In the genomic region with DNA sequence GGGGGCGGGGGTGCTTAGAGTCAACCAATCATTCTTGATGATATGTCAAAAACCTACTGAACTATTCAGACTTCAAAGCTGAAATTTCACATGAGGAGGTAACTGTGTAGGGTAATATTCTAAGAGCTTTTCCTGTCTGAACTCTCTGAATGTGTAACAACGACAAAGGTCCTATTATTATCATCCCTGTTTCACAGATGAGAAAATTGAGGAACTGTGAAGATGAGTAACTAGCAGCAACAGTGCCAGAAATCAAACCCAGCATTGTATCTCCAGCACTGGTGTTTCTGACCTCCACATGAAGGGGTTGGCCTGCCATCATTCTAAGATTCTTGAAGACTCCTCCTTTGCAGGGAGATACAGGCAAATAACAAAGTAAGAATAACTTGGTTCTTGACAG, we compare ENCODE assay signal across 28 cellular contexts.
DNase-seq lines count a peak whose midpoint lies in the region; ATAC-seq and TF ChIP-seq lines count a peak whose summit lies in the region.
"Had no signal": no experiment of that assay in that cellular context is flagged by ENCODE, and none has a peak within 500 bp of the region (broad histone marks: within the 10 kb centered on the region; RNA-seq: fewer than 3 reads in every experiment).

No MANE protein-coding gene starts in this region.

- H3K27ac Mint-ChIP-seq in activated T-helper 2 cell treated with anti-CD3 and anti-CD28 coated beads, Interferon-gamma antibody, Interleukin-2, Interleukin-4, amounts not matched to agents 10 μg/mL and 5 μg/mL and 100 μg/mL, durations not matched to agents 14 hours and 24 hours and 36 hours: no peak overlapping the region
- H3K27ac Mint-ChIP-seq: activated naive CD8-positive, alpha-beta T cell treated with anti-CD3 and anti-CD28 coated beads, Interleukin-2, amount 50 U/mL, for 24 hours; progenitor cell of endocrine pancreas had no signal

- peak; percentile 18 for DNase-seq in GM10266 (ENCODE audit: extremely low spot score)
- no peak for DNase-seq in NCI-H2227 treated with DMSO at 0.1 percent for 48 hours (lab: John Stamatoyannopoulos, UW)
- DNase-seq in activated T-helper 2 cell treated with anti-CD3 and anti-CD28 coated beads, Interferon-gamma antibody, Interleukin-2, Interleukin-4, amounts not matched to agents 10 μg/mL and 5 μg/mL and 100 μg/mL, durations not matched to agents 14 hours and 24 hours and 36 hours (ENCODE audit: low spot score): no peak
- DNase-seq in NCI-H1105 treated with DMSO at 0.1 percent for 48 hours (lab: John Stamatoyannopoulos, UW): no peak
- DNase-seq in NCI-H446 treated with DMSO at 0.1 percent for 48 hours (lab: John Stamatoyannopoulos, UW): no peak
- DNase-seq: activated CD4-positive, alpha-beta T cell treated with anti-CD3 and anti-CD28 coated beads for 4 hours; activated CD8-positive, alpha-beta memory T cell treated with anti-CD3 and anti-CD28 coated beads for 24 hours; activated gamma-delta T cell treated with Interleukin-2 at 50 U/mL for 16 hours; activated naive CD8-positive, alpha-beta T cell treated with anti-CD3 and anti-CD28 coated beads, Interleukin-2, amount 50 U/mL, for 24 hours; AML-193; CD8-positive, alpha-beta memory T cell; central memory CD4-positive, alpha-beta T cell; GM23248; KBM-7; NCI-H2081; NCI-H446; stimulated activated CD4-positive, alpha-beta T cell treated with anti-CD3 and anti-CD28 coated beads, Interleukin-12 subunit alpha, Interleukin-12 subunit beta, amount 100 ng/mL, for 4 hours; stimulated activated CD4-positive, alpha-beta T cell treated with anti-CD3 and anti-CD28 coated beads, Interleukin-4, amount 100 ng/mL, for 1 hour; T-helper 2 cell; trophoblast cell had no signal

- peaks cover 42% of the 10 kb centered on the region for H3K36me3 Mint-ChIP-seq in activated T-helper 2 cell treated with anti-CD3 and anti-CD28 coated beads, Interferon-gamma antibody, Interleukin-2, Interleukin-4, amounts not matched to agents 10 μg/mL and 5 μg/mL and 100 μg/mL, durations not matched to agents 14 hours and 24 hours and 36 hours (ENCODE audit: low read depth)

- H3K9me3 Mint-ChIP-seq in activated T-helper 2 cell treated with anti-CD3 and anti-CD28 coated beads, Interferon-gamma antibody, Interleukin-2, Interleukin-4, amounts not matched to agents 10 μg/mL and 5 μg/mL and 100 μg/mL, durations not matched to agents 14 hours and 24 hours and 36 hours: no peaks in the 10 kb centered on the region
- H3K9me3 Mint-ChIP-seq: activated naive CD8-positive, alpha-beta T cell treated with anti-CD3 and anti-CD28 coated beads, Interleukin-2, amount 50 U/mL, for 24 hours had no signal

- peaks cover 14% of the 10 kb centered on the region for H3K4me1 Mint-ChIP-seq in activated T-helper 2 cell treated with anti-CD3 and anti-CD28 coated beads, Interferon-gamma antibody, Interleukin-2, Interleukin-4, amounts not matched to agents 10 μg/mL and 5 μg/mL and 100 μg/mL, durations not matched to agents 14 hours and 24 hours and 36 hours (ENCODE audit: low read depth)

- ATAC-seq in GM19023 (IDR thresholded peaks at IDR 0.05; ENCODE audit: unreplicated experiment): peak; percentile 59
- ATAC-seq in HG02623 (IDR thresholded peaks at IDR 0.05; ENCODE audit: unreplicated experiment): peak; percentile 58
- peak; percentile 66 for ATAC-seq in HG03469 (IDR thresholded peaks at IDR 0.05; ENCODE audit: unreplicated experiment)
- ATAC-seq: A549; activated naive CD8-positive, alpha-beta T cell treated with anti-CD3 and anti-CD28 coated beads, Interleukin-2, amount 50 U/mL, for 24 hours; left lung; sciatic nerve; SK-N-SH treated with all-trans-retinoic acid at 6 μM for 48 hours had no signal

- no peak overlapping the region for H3K4me3 Mint-ChIP-seq in activated T-helper 2 cell treated with anti-CD3 and anti-CD28 coated beads, Interferon-gamma antibody, Interleukin-2, Interleukin-4, amounts not matched to agents 10 μg/mL and 5 μg/mL and 100 μg/mL, durations not matched to agents 14 hours and 24 hours and 36 hours (ENCODE audit: low read depth)
- H3K4me3 Mint-ChIP-seq: activated naive CD8-positive, alpha-beta T cell treated with anti-CD3 and anti-CD28 coated beads, Interleukin-2, amount 50 U/mL, for 24 hours; CD8-positive, alpha-beta memory T cell had no signal

- intact Hi-C loops in activated T-helper 2 cell treated with anti-CD3 and anti-CD28 coated beads, Interferon-gamma antibody, Interleukin-2, Interleukin-4, amounts not matched to agents 10 μg/mL and 5 μg/mL and 100 μg/mL, durations not matched to agents 14 hours and 24 hours and 36 hours (cut with micrococcal nuclease): no loop called here

- no peaks in the 10 kb centered on the region for H3K27me3 Mint-ChIP-seq in activated T-helper 2 cell treated with anti-CD3 and anti-CD28 coated beads, Interferon-gamma antibody, Interleukin-2, Interleukin-4, amounts not matched to agents 10 μg/mL and 5 μg/mL and 100 μg/mL, durations not matched to agents 14 hours and 24 hours and 36 hours (ENCODE audit: low read depth)
- H3K27me3 Mint-ChIP-seq: activated naive CD8-positive, alpha-beta T cell treated with anti-CD3 and anti-CD28 coated beads, Interleukin-2, amount 50 U/mL, for 24 hours; CD8-positive, alpha-beta memory T cell; progenitor cell of endocrine pancreas had no signal

- TF ChIP-seq CTCF in GM10266 (IDR thresholded peaks at IDR 0.05; ENCODE audit: control insufficient read depth, insufficient read depth, low read depth, missing control alignments): no peak
